1 cellular context compared by ENCODE assay signal in genomic region chr3:48428088-48428862, GRCh38.
A peak's percentile ranks its signal among the peaks of the same experiment; 100 is the strongest.
TF ChIP-seq lines count a peak whose summit lies in the region.

No MANE protein-coding gene starts in this region.

TF ChIP-seq in HepG2, 621 proteins besides CTCF, POLR2A, EP300 and RAD21 (continued from another document and continues in another):
- TF ChIP-seq BCLAF1 (IDR thresholded peaks at IDR 0.05) (no peak), GABPB1 (CRISPR knock-in tag; IDR thresholded peaks at IDR 0.05) (no peak; the same call in 1 of the 2 replicates), ZHX2 (IDR thresholded peaks at IDR 0.05; ENCODE audit: low read depth) (no peak), ZHX2 (CRISPR knock-in tag; IDR thresholded peaks at IDR 0.05; ENCODE audit: borderline replicate concordance) (no peak), ATF6 (CRISPR knock-in tag; conservative IDR thresholded peaks at IDR 0.05) (no peak), KDM3A (CRISPR knock-in tag; IDR thresholded peaks at IDR 0.05; ENCODE audit: low read depth) (no peak), FOXP1 (IDR thresholded peaks at IDR 0.05) (no peak), FOXP1 (CRISPR knock-in tag; IDR thresholded peaks at IDR 0.05) (no peak; the same call in 1 of the 2 replicates), ZNF570 (CRISPR knock-in tag; IDR thresholded peaks at IDR 0.05; ENCODE audit: borderline replicate concordance) (no peak), TEAD2 (CRISPR knock-in tag; IDR thresholded peaks at IDR 0.05) (no peak), ZBTB21 (CRISPR knock-in tag; IDR thresholded peaks at IDR 0.05) (no peak), ATF7-NPFF (CRISPR knock-in tag; IDR thresholded peaks at IDR 0.05; ENCODE audit: low read depth) (no peak), ZBTB39 (CRISPR knock-in tag; IDR thresholded peaks at IDR 0.05) (no peak), ZNF253 (CRISPR knock-in tag; IDR thresholded peaks at IDR 0.05; ENCODE audit: borderline replicate concordance) (no peak), DZIP1 (CRISPR knock-in tag; IDR thresholded peaks at IDR 0.05) (no peak), ZGPAT (CRISPR knock-in tag; IDR thresholded peaks at IDR 0.05) (peak; percentile 53; the same call in 1 of the 2 replicates), ZNF691 (CRISPR knock-in tag; IDR thresholded peaks at IDR 0.05; ENCODE audit: borderline replicate concordance, low read depth) (no peak), ZNF781 (CRISPR knock-in tag; IDR thresholded peaks at IDR 0.05; ENCODE audit: borderline replicate concordance, not compliant biosample characterization) (no peak), GLI4 (CRISPR knock-in tag; IDR thresholded peaks at IDR 0.05; ENCODE audit: borderline replicate concordance) (no peak), ZNF564 (CRISPR knock-in tag; IDR thresholded peaks at IDR 0.05) (no peak; the same call in 1 of the 2 replicates), THAP7 (CRISPR knock-in tag; IDR thresholded peaks at IDR 0.05) (no peak), SRSF4 (IDR thresholded peaks at IDR 0.05; ENCODE audit: low read depth, low read length, poor library complexity, severe bottlenecking) (no peak), ZNF142 (CRISPR knock-in tag; IDR thresholded peaks at IDR 0.05) (no peak), JUN (CRISPR knock-in tag; IDR thresholded peaks at IDR 0.05) (no peak), SMARCE1 (IDR thresholded peaks at IDR 0.05; ENCODE audit: borderline replicate concordance) (no peak), RELA (CRISPR knock-in tag; IDR thresholded peaks at IDR 0.05) (no peak), HNRNPK (IDR thresholded peaks at IDR 0.05; ENCODE audit: low read depth, low read length, poor library complexity, severe bottlenecking) (no peak), NFKB2 (CRISPR knock-in tag; IDR thresholded peaks at IDR 0.05; ENCODE audit: borderline replicate concordance) (no peak)
